ENCODE assay signal across 8 cellular contexts in genomic region chr20:38127011-38127621, GRCh38. TPM values are rescaled to one million over a fixed set of nuclear protein-coding genes. Genes with fewer than 3 reads are reported as not detected.
DNase-seq lines count a peak whose midpoint lies in the region; ATAC-seq and TF ChIP-seq lines count a peak whose summit lies in the region.
"Had no signal": no experiment of that assay in that cellular context is flagged by ENCODE, and none has a peak within 500 bp of the region (broad histone marks: within the 10 kb centered on the region; RNA-seq: fewer than 3 reads in every experiment).

No MANE protein-coding gene starts in this region.

- peak overlapping the region; percentile 20; the same call in 1 of the 2 replicates for H3K14ac ChIP-seq in IMR-90 (replicated peaks; ENCODE audit: low read depth, low read length)

- H2AK5ac ChIP-seq in IMR-90 (ENCODE audit: low read depth, low read length) = peak overlapping the region; percentile 94

- intact Hi-C loops in IMR-90 (cut with micrococcal nuclease) = no loop called here

- H4K5ac ChIP-seq in IMR-90 (ENCODE audit: low read depth, low read length) = peak overlapping the region; percentile 9

- H2BK15ac ChIP-seq in IMR-90 (ENCODE audit: low read depth, low read length) = peak overlapping the region; percentile 94; the same call in 2 of the 3 replicates

- H3K4me1 ChIP-seq in IMR-90 (ENCODE audit: control insufficient read depth, insufficient read depth, low read length) (peaks cover 28% of the 10 kb centered on the region), thoracic aorta (ENCODE audit: control insufficient read depth in 1 of 2, low read depth in 2 of 2) (peaks cover 30 to 53% of the 10 kb centered on the region in 2 donors)

- H3K79me1 ChIP-seq in IMR-90 (ENCODE audit: low read depth in 1 of 2, low read length in 2 of 2) = peaks cover 0 to 8% of the 10 kb centered on the region in 2 experiments; a peak in 1 of 4 replicates

- CTCF ChIA-PET in IMR-90 (lab: Yijun Ruan, JAX) = interaction anchor here (1.6 kb wide), 1 partner anchor 70 kb away, joined by 4 read pairs; no protein-coding TSS in a partner anchor

- DNase-seq in IMR-90 (peak; percentile 83), amniotic epithelial cell (ENCODE audit: low read depth) (peak; percentile 87), islet precursor cell (peak; percentile 81), thoracic aorta (ENCODE audit: low spot score) (peak; percentile 62), midbrain (lab: John Stamatoyannopoulos, UW) (no peak)
- DNase-seq: activated B cell treated with CpG ODN at 0.5 μM for 24 hours had no signal

- H3K9me1 ChIP-seq in IMR-90 (ENCODE audit: insufficient read depth, low read length) = peaks cover 28% of the 10 kb centered on the region

- ATAC-seq in IMR-90 (ENCODE audit: low read depth) (peak; percentile 81), thoracic aorta (ENCODE audit: insufficient number of reproducible peaks, low FRiP score, low read depth) (peak; percentile 51), GM19452 (IDR thresholded peaks at IDR 0.05; ENCODE audit: unreplicated experiment) (no peak), GM21515 (IDR thresholded peaks at IDR 0.05; ENCODE audit: unreplicated experiment) (no peak)

- peak overlapping the region; percentile 26 for H3K18ac ChIP-seq in IMR-90 (ENCODE audit: low read depth, low read length)

- H2BK20ac ChIP-seq in IMR-90 (ENCODE audit: low read depth, low read length) = peak overlapping the region; percentile 89

- H3K27ac ChIP-seq in IMR-90 (ENCODE audit: insufficient read depth, low read length) = peak overlapping the region; percentile 51
- peak overlapping the region; percentile 90 to 91 for H3K27ac ChIP-seq in thoracic aorta

- no peaks in the 10 kb centered on the region; the same call in 1 of the 2 replicates for H4K20me1 ChIP-seq in IMR-90 (ENCODE audit: insufficient read depth, low read length)

- BruUV-seq in IMR-90 (replicated peaks; lab: Mats Ljungman, UMichigan) = no TSS peak

- peak overlapping the region in 1 of 2 experiments; percentile 93; a peak in 1 of 4 replicates for H4K8ac ChIP-seq in IMR-90 (ENCODE audit: low read depth in 2 of 2, low read length in 2 of 2)

- TF ChIP-seq RAD21 in IMR-90 (IDR thresholded peaks at IDR 0.05; ENCODE audit: low read length) = no peak

- H3K23ac ChIP-seq in IMR-90 (ENCODE audit: low read depth, low read length) = peak overlapping the region; percentile 7; the same call in 1 of the 2 replicates

- no peak overlapping the region; the same call in 1 of the 2 replicates for H3K4me2 ChIP-seq in IMR-90 (ENCODE audit: low read depth, low read length)

- H2BK5ac ChIP-seq in IMR-90 (ENCODE audit: low read depth, low read length, poor library complexity, severe bottlenecking) = peak overlapping the region; percentile 16

- no peak overlapping the region for H2AK9ac ChIP-seq in IMR-90 (replicated peaks; ENCODE audit: low read depth, low read length, poor library complexity)

- TF ChIP-seq POLR2A in IMR-90 (IDR thresholded peaks at IDR 0.05; ENCODE audit: low read depth, low read length) = no peak

- H3K9me3 ChIP-seq in IMR-90 (ENCODE audit: control insufficient read depth, insufficient read depth, low read length) (no peaks in the 10 kb centered on the region), thoracic aorta (no peaks in the 10 kb centered on the region)

- no peak for TF ChIP-seq CTCF in IMR-90 (conservative IDR thresholded peaks at IDR 0.05; ENCODE audit: low read depth, low read length)
- TF ChIP-seq CTCF in thoracic aorta (IDR thresholded peaks at IDR 0.05) = no peak

- H3K4me3 ChIP-seq in IMR-90 (ENCODE audit: insufficient read depth, low read depth, low read length) (no peak overlapping the region), thoracic aorta (peak overlapping the region; percentile 21)

- H2BK120ac ChIP-seq in IMR-90 (ENCODE audit: low read depth, low read length) = peak overlapping the region; percentile 72

- H3K9ac ChIP-seq in IMR-90 (ENCODE audit: low read depth, low read length) = no peak overlapping the region

- peak overlapping the region; percentile 12 for H2AFZ ChIP-seq in IMR-90 (replicated peaks; ENCODE audit: low read length, poor library complexity)

- POLR2A ChIA-PET in IMR-90 (lab: Charles Lee; ENCODE audit: unreplicated experiment) = no interaction called here

- 0 out of 2 replicates have a peak overlapping the region, but pooled peaks have one; percentile 89 for H4K91ac ChIP-seq in IMR-90 (ENCODE audit: insufficient read depth, low read depth, low read length)

- in situ Hi-C loops in IMR-90 (cut with MboI; ENCODE audit: low sequenced_read_pairs) = no loop called here

- H3K4ac ChIP-seq in IMR-90 (ENCODE audit: low read depth, low read length) = peak overlapping the region; percentile 92

- 27% methylated on average over 4 of the region's 12 CpGs; no CpG with 5 or more reads in 1 of the 2 experiments for WGBS in IMR-90 (ENCODE audit: extremely low coverage in 2 of 2, insufficient read length in 1 of 2), 2 experiments

- H3K27me3 ChIP-seq in IMR-90 (ENCODE audit: control insufficient read depth, insufficient read depth, low read length) (no peaks in the 10 kb centered on the region), thoracic aorta (replicated peaks; ENCODE audit: insufficient read depth) (no peaks in the 10 kb centered on the region)

- H3K56ac ChIP-seq in IMR-90 (ENCODE audit: extremely low read depth, insufficient read depth, low read length) = no peak overlapping the region

- dilution Hi-C loops in IMR-90 (cut with HindIII; ENCODE audit: low sequenced_read_pairs, unreplicated experiment) = no loop called here

- peaks cover 25% of the 10 kb centered on the region for H3K36me3 ChIP-seq in IMR-90 (ENCODE audit: control insufficient read depth, insufficient read depth, low read length)
- peaks cover 20% of the 10 kb centered on the region for H3K36me3 ChIP-seq in thoracic aorta

TF ChIP-seq in IMR-90, 13 proteins besides CTCF, POLR2A, EP300 and RAD21:
- TF ChIP-seq MAZ (IDR thresholded peaks at IDR 0.05; ENCODE audit: borderline replicate concordance, low read depth, low read length) (no peak), FOS (IDR thresholded peaks at IDR 0.05; ENCODE audit: low read depth, low read length) (peak; percentile 71), RFX5 (IDR thresholded peaks at IDR 0.05; ENCODE audit: low read depth, low read length) (no peak), CEBPB (IDR thresholded peaks at IDR 0.05; ENCODE audit: low read depth, low read length) (no peak), NFE2L2 (IDR thresholded peaks at IDR 0.05; ENCODE audit: low read depth, low read length) (no peak), RCOR1 (IDR thresholded peaks at IDR 0.05; ENCODE audit: insufficient replicate concordance, low read length) (no peak), USF2 (IDR thresholded peaks at IDR 0.05; ENCODE audit: low read depth, low read length) (peak; percentile 78), MAFK (IDR thresholded peaks at IDR 0.05; ENCODE audit: low read depth, low read length) (no peak), SMC3 (IDR thresholded peaks at IDR 0.05; ENCODE audit: low read depth, low read length) (0 out of 2 replicates have a peak, but pooled peaks have one; percentile 15)

RNA-seq across cellular contexts. Expression of gene TGM2, which starts 38.0 kb away (rescaled TPM):
- 237 and 268 TPM in 2 replicates for total RNA-seq in IMR-90 (2012; rRNA removed)
- 239 and 292 TPM in 2 replicates for polyA plus RNA-seq in IMR-90 (2012; rRNA removed)
- polyA plus RNA-seq in IMR-90 (2012; cell fraction: cytosol; rRNA removed) = 370 and 502 TPM in 2 replicates
- 218 and 328 TPM in 2 replicates for polyA plus RNA-seq in IMR-90 (2012; cell fraction: nucleus; rRNA removed; ENCODE audit: low replicate concordance)
- total RNA-seq in thoracic aorta = 100 to 1,000 TPM; 371 to 755 TPM

Comparison
In these comparisons a context has a peak if more than half of its experiments do, and no peak if none do; other contexts are left out.
1. ATAC-seq: peak in IMR-90 (single experiment) and thoracic aorta (single experiment); none in GM19452 (single experiment) and GM21515 (single experiment).